ENCODE assay signal across 18 cellular contexts in the genomic region with DNA sequence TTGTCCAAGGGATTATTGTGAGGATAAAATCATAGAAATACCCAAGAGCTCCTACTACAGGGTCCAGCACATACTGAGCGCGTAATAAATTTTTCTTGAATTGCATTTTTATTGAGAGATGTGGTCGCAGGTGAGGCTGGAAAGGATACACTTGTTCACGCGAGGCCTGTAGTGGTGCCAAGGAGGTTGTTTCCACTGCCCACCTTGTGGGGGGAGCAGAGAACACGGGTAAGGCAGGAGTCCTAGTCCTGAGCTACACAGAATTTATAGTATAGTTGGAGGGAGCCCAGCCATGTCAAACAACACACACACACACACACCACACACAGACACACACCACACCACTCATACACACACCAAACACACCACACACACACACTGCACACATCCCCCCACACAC.
"Had no signal": no experiment of that assay in that cellular context is flagged by ENCODE, and none has a peak within 500 bp of the region (broad histone marks: within the 10 kb centered on the region; RNA-seq: fewer than 3 reads in every experiment).

No MANE protein-coding gene starts in this region.

- H3K4me1 ChIP-seq: esophagus squamous epithelium, parathyroid adenoma, sigmoid colon, spleen had no signal

- H3K9ac ChIP-seq: parathyroid adenoma had no signal

- H3K4me3 Mint-ChIP-seq: activated CD4-positive, alpha-beta memory T cell treated with anti-CD3 and anti-CD28 coated beads for 36 hours; activated CD4-positive, alpha-beta T cell treated with anti-CD3 and anti-CD28 coated beads for 36 hours; activated naive CD8-positive, alpha-beta T cell; activated T-cell treated with anti-CD3 and anti-CD28 coated beads, Interleukin-2, amount 50 U/mL, for 4 hours; memory B cell; naive thymus-derived CD4-positive, alpha-beta T cell had no signal

- H3K9me3 Mint-ChIP-seq: activated CD4-positive, alpha-beta memory T cell treated with anti-CD3 and anti-CD28 coated beads for 36 hours; activated T-cell treated with anti-CD3 and anti-CD28 coated beads, Interleukin-2, amount 50 U/mL, for 4 hours; memory B cell; naive thymus-derived CD4-positive, alpha-beta T cell had no signal

- H3K27me3 ChIP-seq: esophagus squamous epithelium, sigmoid colon had no signal

- H3K27ac ChIP-seq: esophagus squamous epithelium, parathyroid adenoma, sigmoid colon, spleen, VCaP had no signal

- H3K4me3 ChIP-seq: esophagus squamous epithelium, mucosa of descending colon, sigmoid colon, spleen had no signal

- H3K79me2 ChIP-seq: parathyroid adenoma had no signal

- DNase-seq: activated CD4-positive, alpha-beta memory T cell treated with anti-CD3 and anti-CD28 coated beads for 36 hours; activated CD4-positive, alpha-beta T cell treated with anti-CD3 and anti-CD28 coated beads for 36 hours; activated gamma-delta T cell; activated T-cell treated with anti-CD3 and anti-CD28 coated beads, Interleukin-2, amount 50 U/mL, for 4 hours; amniotic stem cell; esophagus squamous epithelium; hippocampal formation; kidney; left ventricle myocardium superior; mucosa of descending colon; naive thymus-derived CD4-positive, alpha-beta T cell; sigmoid colon; spleen had no signal

- H3K36me3 ChIP-seq: spleen had no signal

- H3K27ac Mint-ChIP-seq: activated CD4-positive, alpha-beta memory T cell treated with anti-CD3 and anti-CD28 coated beads for 36 hours; activated CD4-positive, alpha-beta T cell treated with anti-CD3 and anti-CD28 coated beads for 36 hours; activated naive CD8-positive, alpha-beta T cell; memory B cell; naive thymus-derived CD4-positive, alpha-beta T cell had no signal

- H2AFZ ChIP-seq: parathyroid adenoma had no signal

- H3K9me3 ChIP-seq: esophagus squamous epithelium, mucosa of descending colon, sigmoid colon, spleen had no signal

- H3K36me3 Mint-ChIP-seq: activated CD4-positive, alpha-beta memory T cell treated with anti-CD3 and anti-CD28 coated beads for 36 hours; memory B cell; naive thymus-derived CD4-positive, alpha-beta T cell had no signal

- FAIRE-seq: colon, kidney had no signal

- ATAC-seq: activated CD4-positive, alpha-beta T cell treated with anti-CD3 and anti-CD28 coated beads for 36 hours; activated T-cell treated with anti-CD3 and anti-CD28 coated beads, Interleukin-2, amount 50 U/mL, for 4 hours; left ventricle myocardium superior; mucosa of descending colon had no signal
